Comparison of ENCODE assay signal across 8 cellular contexts in genomic region chr12:108193922-108194321, GRCh38.
DNase-seq lines count a peak whose midpoint lies in the region; ATAC-seq, FAIRE-seq and TF ChIP-seq lines count a peak whose summit lies in the region.

No MANE protein-coding gene starts in this region.

- FAIRE-seq in urothelium cell line (lab: Jason Lieb, UNC), result no peak

- no peak for DNase-seq in natural killer cell
- DNase-seq in natural killer cell treated with Interleukin-12 subunit alpha and Interleukin-12 subunit beta and Interleukin-15 and Interleukin-18, amount 100 ng/mL, for 72 hours (ENCODE audit: low spot score), result no peak
- peak; percentile 41 for DNase-seq in LoVo (ENCODE audit: low spot score)
- peak; percentile 18 for DNase-seq in activated CD4-positive, alpha-beta memory T cell treated with anti-CD3 and anti-CD28 coated beads, Interleukin-2, amount 10 ng/mL, durations not matched to agents 7 days and 5 days
- DNase-seq in iPS-NIHi7 (ENCODE audit: extremely low spot score), result peak; percentile 75
- DNase-seq in urothelium cell line (ENCODE audit: low spot score), result peak; percentile 9
- no peak for DNase-seq in occipital lobe (lab: John Stamatoyannopoulos, UW)
- no peak for DNase-seq in DMS79 treated with DMSO at 0.1 percent for 48 hours (lab: John Stamatoyannopoulos, UW)

- ATAC-seq in natural killer cell, result no peak
- ATAC-seq in natural killer cell treated with Interleukin-12 subunit alpha and Interleukin-12 subunit beta and Interleukin-15 and Interleukin-18, amount 100 ng/mL, for 72 hours, result no peak

- peaks cover 2 to 4% of the 10 kb centered on the region in 2 donors for H3K9me3 Mint-ChIP-seq in natural killer cell
- H3K9me3 Mint-ChIP-seq in natural killer cell treated with Interleukin-12 subunit alpha and Interleukin-12 subunit beta and Interleukin-15 and Interleukin-18, amount 100 ng/mL, for 72 hours, result peaks cover 5% of the 10 kb centered on the region
- H3K9me3 Mint-ChIP-seq in activated CD4-positive, alpha-beta memory T cell treated with anti-CD3 and anti-CD28 coated beads, Interleukin-2, amount 10 ng/mL, durations not matched to agents 7 days and 5 days, result no peaks in the 10 kb centered on the region

- POLR2A ChIA-PET in activated CD4-positive, alpha-beta memory T cell treated with anti-CD3 and anti-CD28 coated beads, Interleukin-2, amount 10 ng/mL, durations not matched to agents 7 days and 5 days (lab: Charles Lee), result no interaction called here

- H3K36me3 Mint-ChIP-seq in natural killer cell, result no peaks in the 10 kb centered on the region
- H3K36me3 Mint-ChIP-seq in natural killer cell treated with Interleukin-12 subunit alpha and Interleukin-12 subunit beta and Interleukin-15 and Interleukin-18, amount 100 ng/mL, for 72 hours, result no peaks in the 10 kb centered on the region
- no peaks in the 10 kb centered on the region for H3K36me3 Mint-ChIP-seq in activated CD4-positive, alpha-beta memory T cell treated with anti-CD3 and anti-CD28 coated beads, Interleukin-2, amount 10 ng/mL, durations not matched to agents 7 days and 5 days (ENCODE audit: low read depth)

- H3K27me3 Mint-ChIP-seq in natural killer cell (ENCODE audit: low read depth in 2 of 2), result peaks cover 7 to 30% of the 10 kb centered on the region in 2 donors
- peaks cover 14 to 28% of the 10 kb centered on the region in 2 donors for H3K27me3 Mint-ChIP-seq in natural killer cell treated with Interleukin-12 subunit alpha and Interleukin-12 subunit beta and Interleukin-15 and Interleukin-18, amount 100 ng/mL, for 72 hours
- no peaks in the 10 kb centered on the region for H3K27me3 Mint-ChIP-seq in activated CD4-positive, alpha-beta memory T cell treated with anti-CD3 and anti-CD28 coated beads, Interleukin-2, amount 10 ng/mL, durations not matched to agents 7 days and 5 days

- peak; percentile 62 for TF ChIP-seq CTCF in natural killer cell (IDR thresholded peaks at IDR 0.05)

- H3K4me3 Mint-ChIP-seq in natural killer cell, result no peak overlapping the region
- H3K4me3 Mint-ChIP-seq in natural killer cell treated with Interleukin-12 subunit alpha and Interleukin-12 subunit beta and Interleukin-15 and Interleukin-18, amount 100 ng/mL, for 72 hours, result no peak overlapping the region
- no peak overlapping the region for H3K4me3 Mint-ChIP-seq in activated CD4-positive, alpha-beta memory T cell treated with anti-CD3 and anti-CD28 coated beads, Interleukin-2, amount 10 ng/mL, durations not matched to agents 7 days and 5 days

- no peak overlapping the region for H3K27ac Mint-ChIP-seq in natural killer cell
- H3K27ac Mint-ChIP-seq in natural killer cell treated with Interleukin-12 subunit alpha and Interleukin-12 subunit beta and Interleukin-15 and Interleukin-18, amount 100 ng/mL, for 72 hours, result no peak overlapping the region
- H3K27ac Mint-ChIP-seq in activated CD4-positive, alpha-beta memory T cell treated with anti-CD3 and anti-CD28 coated beads, Interleukin-2, amount 10 ng/mL, durations not matched to agents 7 days and 5 days, result no peak overlapping the region

- no peaks in the 10 kb centered on the region for H3K4me1 Mint-ChIP-seq in natural killer cell
- H3K4me1 Mint-ChIP-seq in natural killer cell treated with Interleukin-12 subunit alpha and Interleukin-12 subunit beta and Interleukin-15 and Interleukin-18, amount 100 ng/mL, for 72 hours (ENCODE audit: low read depth in 2 of 2), result no peaks in the 10 kb centered on the region
- H3K4me1 Mint-ChIP-seq in activated CD4-positive, alpha-beta memory T cell treated with anti-CD3 and anti-CD28 coated beads, Interleukin-2, amount 10 ng/mL, durations not matched to agents 7 days and 5 days, result no peaks in the 10 kb centered on the region

- intact Hi-C loops in natural killer cell (cut with micrococcal nuclease), result no loop called here

- CTCF ChIA-PET in activated CD4-positive, alpha-beta memory T cell treated with anti-CD3 and anti-CD28 coated beads, Interleukin-2, amount 10 ng/mL, durations not matched to agents 7 days and 5 days (lab: Charles Lee), result interaction anchor here (0.7 to 1.3 kb wide), 5 partner anchors 11 to 1224 kb away, joined by 3 to 4 read pairs (median 3); no protein-coding TSS in a partner anchor

Comparison
In these comparisons a context has a peak if more than half of its experiments do, and no peak if none do; other contexts are left out.
1. DNase-seq: peak in LoVo (single experiment), activated CD4-positive, alpha-beta memory T cell treated with anti-CD3 and anti-CD28 coated beads, Interleukin-2, amount 10 ng/mL, durations not matched to agents 7 days and 5 days (single experiment), iPS-NIHi7 (single experiment) and urothelium cell line (single experiment); none in natural killer cell (single experiment), natural killer cell treated with Interleukin-12 subunit alpha and Interleukin-12 subunit beta and Interleukin-15 and Interleukin-18, amount 100 ng/mL, for 72 hours (single experiment), occipital lobe (single experiment) and DMS79 treated with DMSO at 0.1 percent for 48 hours (single experiment).